ENCODE assay signal across 7 cellular contexts in the genomic region with DNA sequence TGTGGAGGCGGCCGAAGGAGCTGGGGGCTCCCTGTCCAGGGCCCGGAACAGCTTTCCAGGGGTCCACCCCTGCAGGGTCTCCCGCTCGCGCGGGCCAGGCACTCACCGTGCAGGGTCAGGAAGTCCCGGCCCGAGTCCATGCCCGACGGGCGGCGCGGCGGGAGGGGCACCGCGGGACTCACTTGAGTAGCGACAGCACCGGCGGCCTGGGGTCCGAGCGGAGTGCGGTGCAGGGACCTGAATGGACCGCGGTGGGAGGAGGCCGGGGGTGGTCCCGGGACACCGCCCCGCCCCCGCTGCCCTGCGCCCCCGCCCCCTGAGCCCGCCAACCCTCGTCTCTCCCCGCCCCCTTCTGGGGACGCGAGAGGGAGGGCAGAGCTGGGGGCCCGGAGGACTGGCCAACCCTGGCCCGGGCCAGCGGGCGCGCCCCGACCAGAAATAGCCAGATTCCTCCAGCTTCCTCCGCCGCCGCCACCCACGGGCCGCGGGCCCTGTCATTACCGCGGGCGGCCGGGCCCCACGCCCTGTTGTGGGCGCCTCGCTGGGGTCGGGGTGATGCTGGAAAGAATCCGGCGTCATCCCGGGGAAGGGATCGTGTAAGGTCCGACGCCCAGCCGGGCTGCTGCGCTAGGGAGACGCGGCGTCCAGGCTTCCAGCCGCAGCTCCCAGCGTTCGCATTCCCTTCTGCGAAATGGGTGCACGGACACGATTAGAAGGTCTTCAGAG. TPM values are rescaled to one million over a fixed set of nuclear protein-coding genes. Genes with fewer than 3 reads are reported as not detected.
DNase-seq lines count a peak whose midpoint lies in the region; TF ChIP-seq lines count a peak whose summit lies in the region.

A gene (minus strand): TSS at position 243 of the 726 bp plus-strand sequence. CDS start 103 bp downstream, at position 140.

- H4K91ac ChIP-seq in mesenchymal stem cell (ENCODE audit: low read length) = peak within 1 kb of the TSS; percentile 29

- DNase-seq in activated CD4-positive, alpha-beta memory T cell treated with anti-CD3 and anti-CD28 coated beads, Interleukin-2, amount 10 ng/mL, durations not matched to agents 7 days and 5 days = peak; percentile 54
- no peak for DNase-seq in epithelial cell of prostate (ENCODE audit: low read depth, low spot score)
- peak; percentile 74 for DNase-seq in mesenchymal stem cell
- DNase-seq in NCI-H446 treated with DMSO at 0.1 percent for 48 hours (lab: John Stamatoyannopoulos, UW) = no peak
- DNase-seq in H4 (ENCODE audit: low spot score) = no peak

- peak within 1 kb of the TSS; percentile 73 for H3K4me3 ChIP-seq in HUES48 (ENCODE audit: low read depth, low read length)
- peak within 1 kb of the TSS; percentile 79 to 80 for H3K4me3 ChIP-seq in mesenchymal stem cell (ENCODE audit: insufficient read depth in 1 of 2, low read depth in 1 of 2, low read length in 2 of 2)

- peak within 1 kb of the TSS; percentile 0 for H2BK15ac ChIP-seq in mesenchymal stem cell (ENCODE audit: low read depth, poor library complexity, severe bottlenecking)

- peak within 1 kb of the TSS; percentile 98 for H3K4me2 ChIP-seq in mesenchymal stem cell (ENCODE audit: low read length, poor library complexity, severe bottlenecking)

- no peak for TF ChIP-seq CTCF in subcutaneous adipose tissue (IDR thresholded peaks at IDR 0.05; ENCODE audit: low read depth)

- H3K9ac ChIP-seq in HUES48 (ENCODE audit: low read depth, low read length) (peak within 1 kb of the TSS; percentile 29; the same call in 1 of the 2 replicates), mesenchymal stem cell (ENCODE audit: low read length) (peak within 1 kb of the TSS; percentile 96)

- peak within 1 kb of the TSS; percentile 95 for H2AFZ ChIP-seq in mesenchymal stem cell (ENCODE audit: low read depth, low read length)

- peaks cover 69% of the 10 kb centered on the region for H3K27me3 ChIP-seq in HUES48 (ENCODE audit: control insufficient read depth, insufficient read depth, low read length)
- no peaks in the 10 kb centered on the region for H3K27me3 ChIP-seq in mesenchymal stem cell (ENCODE audit: control insufficient read depth in 1 of 2, insufficient read depth in 1 of 2, low read length in 2 of 2)

- H2BK5ac ChIP-seq in mesenchymal stem cell (ENCODE audit: low read depth, low read length, poor library complexity, severe bottlenecking) = no peak within 1 kb of the TSS

- H3K27ac Mint-ChIP-seq in activated CD4-positive, alpha-beta memory T cell treated with anti-CD3 and anti-CD28 coated beads, Interleukin-2, amount 10 ng/mL, durations not matched to agents 7 days and 5 days = no peak within 1 kb of the TSS

- peak within 1 kb of the TSS in 1 of 2 experiments; percentile 80 for H3K4ac ChIP-seq in mesenchymal stem cell (ENCODE audit: low read depth in 1 of 2, low read length in 2 of 2)

- peaks cover 12% of the 10 kb centered on the region for H3K4me1 ChIP-seq in HUES48 (ENCODE audit: control insufficient read depth, insufficient read depth, low read length)
- H3K4me1 ChIP-seq in mesenchymal stem cell (ENCODE audit: control insufficient read depth, insufficient read depth, low read depth, low read length) = peaks cover 23% of the 10 kb centered on the region

- no peak within 1 kb of the TSS for H2AK5ac ChIP-seq in mesenchymal stem cell (ENCODE audit: low read length, severe bottlenecking)

- peaks cover 11% of the 10 kb centered on the region for H3K27me3 Mint-ChIP-seq in activated CD4-positive, alpha-beta memory T cell treated with anti-CD3 and anti-CD28 coated beads, Interleukin-2, amount 10 ng/mL, durations not matched to agents 7 days and 5 days

- no peaks in the 10 kb centered on the region for H3K9me3 Mint-ChIP-seq in activated CD4-positive, alpha-beta memory T cell treated with anti-CD3 and anti-CD28 coated beads, Interleukin-2, amount 10 ng/mL, durations not matched to agents 7 days and 5 days

- CTCF ChIA-PET in activated CD4-positive, alpha-beta memory T cell treated with anti-CD3 and anti-CD28 coated beads, Interleukin-2, amount 10 ng/mL, durations not matched to agents 7 days and 5 days (lab: Charles Lee) = interaction anchor here (1.5 kb wide), 1 partner anchor 26 kb away, joined by 4 read pairs; no protein-coding TSS in a partner anchor

- no peaks in the 10 kb centered on the region for H3K79me1 ChIP-seq in mesenchymal stem cell (replicated peaks; ENCODE audit: low read length, poor library complexity, severe bottlenecking)

- no peaks in the 10 kb centered on the region for H3K36me3 ChIP-seq in HUES48 (ENCODE audit: control insufficient read depth, insufficient read depth, low read length)
- H3K36me3 ChIP-seq in mesenchymal stem cell (ENCODE audit: control insufficient read depth in 1 of 2, insufficient read depth in 2 of 2, low read depth in 1 of 2, low read length in 2 of 2) = no peaks in the 10 kb centered on the region

- H3K23ac ChIP-seq in mesenchymal stem cell (ENCODE audit: low read length in 2 of 2) = peak within 1 kb of the TSS in 1 of 2 experiments; percentile 83

- no peak within 1 kb of the TSS for H3K27ac ChIP-seq in HUES48 (ENCODE audit: low read depth, low read length)
- peak within 1 kb of the TSS; percentile 96 for H3K27ac ChIP-seq in epithelial cell of prostate
- no peak within 1 kb of the TSS for H3K27ac ChIP-seq in mesenchymal stem cell (ENCODE audit: low read length, poor library complexity, severe bottlenecking)

- H2BK12ac ChIP-seq in mesenchymal stem cell (ENCODE audit: low read length in 2 of 2) = peak within 1 kb of the TSS in 1 of 2 experiments; percentile 2

- 1% methylated on average over 55 of the region's 75 CpGs for WGBS in mesenchymal stem cell

- peak within 1 kb of the TSS; percentile 66 for H4K8ac ChIP-seq in mesenchymal stem cell (ENCODE audit: low read length)

- POLR2A ChIA-PET in activated CD4-positive, alpha-beta memory T cell treated with anti-CD3 and anti-CD28 coated beads, Interleukin-2, amount 10 ng/mL, durations not matched to agents 7 days and 5 days (lab: Charles Lee) = interaction anchor here (0.9 to 3.0 kb wide), 3 partner anchors 10 to 135 kb away, joined by 3 to 36 read pairs (median 5); a partner anchor contains a TSS

- H3K4me3 Mint-ChIP-seq in activated CD4-positive, alpha-beta memory T cell treated with anti-CD3 and anti-CD28 coated beads, Interleukin-2, amount 10 ng/mL, durations not matched to agents 7 days and 5 days = peak within 1 kb of the TSS; percentile 40

- peak within 1 kb of the TSS; percentile 11 for H2BK120ac ChIP-seq in mesenchymal stem cell (ENCODE audit: low read depth, low read length)

- H3K36me3 Mint-ChIP-seq in activated CD4-positive, alpha-beta memory T cell treated with anti-CD3 and anti-CD28 coated beads, Interleukin-2, amount 10 ng/mL, durations not matched to agents 7 days and 5 days (ENCODE audit: low read depth) = peaks cover 2% of the 10 kb centered on the region

- H3K9me3 ChIP-seq in HUES48 (ENCODE audit: control insufficient read depth, insufficient read depth, low read length) (no peaks in the 10 kb centered on the region), mesenchymal stem cell (ENCODE audit: control insufficient read depth, low read length) (no peaks in the 10 kb centered on the region)

- H3K18ac ChIP-seq in mesenchymal stem cell (ENCODE audit: low read depth in 1 of 2, low read length in 2 of 2) = peak within 1 kb of the TSS; percentile 1 to 71

- peaks cover 53% of the 10 kb centered on the region for H3K4me1 Mint-ChIP-seq in activated CD4-positive, alpha-beta memory T cell treated with anti-CD3 and anti-CD28 coated beads, Interleukin-2, amount 10 ng/mL, durations not matched to agents 7 days and 5 days

- H3K14ac ChIP-seq in mesenchymal stem cell (ENCODE audit: low read length in 2 of 2) = peak within 1 kb of the TSS in 1 of 2 experiments; percentile 35

RNA-seq across cellular contexts. Expression of the gene that starts here (rescaled TPM):
- total RNA-seq in activated CD4-positive, alpha-beta memory T cell treated with anti-CD3 and anti-CD28 coated beads, Interleukin-2, amount 10 ng/mL, durations not matched to agents 7 days and 5 days = 10 to 100 TPM; 36.2 to 38.0 TPM
- polyA plus RNA-seq in mesenchymal stem cell (2013, experiment 1 of 2) = 16.1 TPM
- polyA plus RNA-seq in mesenchymal stem cell (2013, experiment 2 of 2) = 16.2 TPM
- 10 to 100 TPM; 17.4 to 34.8 (median 25.2) TPM for total RNA-seq in subcutaneous adipose tissue
- total RNA-seq in H4 (2014; rRNA removed; shearing (Covaris generic)) = 2.7 and 7.6 TPM in 2 replicates

Comparison
In these comparisons a context has a peak if more than half of its experiments do, and no peak if none do; other contexts are left out.
1. DNase-seq: peak in activated CD4-positive, alpha-beta memory T cell treated with anti-CD3 and anti-CD28 coated beads, Interleukin-2, amount 10 ng/mL, durations not matched to agents 7 days and 5 days (single experiment) and mesenchymal stem cell (single experiment); none in epithelial cell of prostate (single experiment), NCI-H446 treated with DMSO at 0.1 percent for 48 hours (single experiment) and H4 (single experiment).